In genomic region chr20:56504373-56505005, GRCh38 we compare ENCODE assay signal across 8 cellular contexts.
DNase-seq lines count a peak whose midpoint lies in the region; ATAC-seq and TF ChIP-seq lines count a peak whose summit lies in the region.
"Had no signal": no experiment of that assay in that cellular context is flagged by ENCODE, and none has a peak within 500 bp of the region (broad histone marks: within the 10 kb centered on the region; RNA-seq: fewer than 3 reads in every experiment).

No MANE protein-coding gene starts in this region.

- DNase-seq in GM10248 (ENCODE audit: extremely low spot score) (peak; percentile 30), Kasumi-1 (lab: John Stamatoyannopoulos, UW) (peak; percentile 2 to 35), astrocyte of the cerebellum (ENCODE audit: low read depth) (no peak), NCI-H1417 treated with DMSO at 0.1 percent for 48 hours (lab: John Stamatoyannopoulos, UW) (no peak)
- DNase-seq: SHP77 had no signal

- no peak for ATAC-seq in HG03520 (IDR thresholded peaks at IDR 0.05; ENCODE audit: unreplicated experiment)
- no peak for ATAC-seq in HG02852 (IDR thresholded peaks at IDR 0.05; ENCODE audit: unreplicated experiment)

- in situ Hi-C loops in astrocyte of the cerebellum (cut with HindIII; ENCODE audit: low sequenced_read_pairs), result no loop called here

- peak overlapping the region; percentile 63 for H3K27ac ChIP-seq in neutrophil

- POLR2A ChIA-PET in GM10248 (lab: Yijun Ruan, JAX), result no interaction called here

- H3K36me3 ChIP-seq in neutrophil, result peaks cover 42% of the 10 kb centered on the region

- CTCF ChIA-PET in GM10248 (lab: Yijun Ruan, JAX), result interaction anchor here (1.4 kb wide), 1 partner anchor 11 kb away, joined by 4 read pairs; no protein-coding TSS in a partner anchor

- peaks cover 11 to 14% of the 10 kb centered on the region in 2 experiments for H3K4me1 ChIP-seq in neutrophil (ENCODE audit: control insufficient read depth in 1 of 2, insufficient read depth in 1 of 2, low read depth in 1 of 2, low read length in 1 of 2)

- H3K9me3 ChIP-seq in neutrophil, result no peaks in the 10 kb centered on the region

- TF ChIP-seq CTCF in GM10248 (IDR thresholded peaks at IDR 0.05; ENCODE audit: control extremely low read depth, extremely low read depth, low read depth, missing control alignments) (peak; percentile 23), astrocyte of the cerebellum (IDR thresholded peaks at IDR 0.05; ENCODE audit: low read depth, low read length, missing control alignments) (peak; percentile 62), neutrophil (IDR thresholded peaks at IDR 0.05) (peak; percentile 52)

- no peaks in the 10 kb centered on the region for H3K27me3 ChIP-seq in neutrophil

- no peak overlapping the region for H3K4me3 ChIP-seq in astrocyte of the cerebellum (ENCODE audit: low read depth, low read length)
- H3K4me3 ChIP-seq in neutrophil (ENCODE audit: low read depth in 1 of 2, low read length in 1 of 2), result no peak overlapping the region

Comparison
In these comparisons a context has a peak if more than half of its experiments do, and no peak if none do; other contexts are left out.
1. DNase-seq: peak in GM10248 (single experiment) and Kasumi-1 (2 of 2); none in astrocyte of the cerebellum (single experiment) and NCI-H1417 treated with DMSO at 0.1 percent for 48 hours (single experiment).
2. Peak in every context shown above with its lines, with median percentiles within 50 percentile points of each other: CTCF ChIP-seq.